ENCODE assay signal across 15 cellular contexts in genomic region chr20:25135031-25135430, GRCh38. TPM values are rescaled to one million over a fixed set of nuclear protein-coding genes. Genes with fewer than 3 reads are reported as not detected.
DNase-seq lines count a peak whose midpoint lies in the region; ATAC-seq lines count a peak whose summit lies in the region.
"Had no signal": no experiment of that assay in that cellular context is flagged by ENCODE, and none has a peak within 500 bp of the region (broad histone marks: within the 10 kb centered on the region; RNA-seq: fewer than 3 reads in every experiment).

No MANE protein-coding gene starts in this region.

- ATAC-seq in GM19328 (IDR thresholded peaks at IDR 0.05; ENCODE audit: unreplicated experiment) = no peak
- no peak for ATAC-seq in HG02610 (IDR thresholded peaks at IDR 0.05; ENCODE audit: unreplicated experiment)

- no peak overlapping the region for H3K9ac ChIP-seq in neuronal stem cell (ENCODE audit: low read depth, low read length, poor library complexity)

- peaks cover 0 to 17% (median 0%) of the 10 kb centered on the region in 3 experiments for H3K27me3 ChIP-seq in neuronal stem cell (ENCODE audit: control insufficient read depth in 3 of 3, insufficient read depth in 3 of 3, low read depth in 1 of 3, low read length in 3 of 3)
- peaks cover 8% of the 10 kb centered on the region for H3K27me3 ChIP-seq in HAP-1 (ENCODE audit: low read depth)

- WGBS in neuronal stem cell (ENCODE audit: extremely low coverage in 2 of 2, insufficient read length in 2 of 2, insufficient replicate concordance in 1 of 2), 2 donors = no CpG with 5 or more reads among the region's 7 CpGs

- H3K79me1 ChIP-seq in neuronal stem cell (ENCODE audit: low read depth, low read length) = no peaks in the 10 kb centered on the region

- no peak overlapping the region for H2BK12ac ChIP-seq in neuronal stem cell (ENCODE audit: low read length)

- no peak overlapping the region for H3K14ac ChIP-seq in neuronal stem cell (ENCODE audit: low read length)

- H3K4me3 ChIP-seq in neuronal stem cell (ENCODE audit: low read length in 2 of 2) = no peak overlapping the region
- no peak overlapping the region for H3K4me3 ChIP-seq in HAP-1

- no peak overlapping the region for H2AK5ac ChIP-seq in neuronal stem cell (ENCODE audit: low read depth, low read length)

- H4K91ac ChIP-seq in neuronal stem cell (ENCODE audit: low read depth, low read length, poor library complexity) = no peak overlapping the region

- peak overlapping the region; percentile 39 for H2BK15ac ChIP-seq in neuronal stem cell (ENCODE audit: low read length)

- H3K18ac ChIP-seq in neuronal stem cell (ENCODE audit: low read length) = peak overlapping the region; percentile 61

- no peak overlapping the region for H2AFZ ChIP-seq in neuronal stem cell (ENCODE audit: low read length)

- no peak overlapping the region for H3K23ac ChIP-seq in neuronal stem cell (ENCODE audit: low read depth, low read length, poor library complexity)

- no peaks in the 10 kb centered on the region for H3K36me3 ChIP-seq in neuronal stem cell (replicated peaks in 1 of 2; ENCODE audit: control insufficient read depth in 2 of 2, insufficient read depth in 2 of 2, low read length in 2 of 2)
- no peaks in the 10 kb centered on the region for H3K36me3 ChIP-seq in HAP-1 (replicated peaks)

- H2BK120ac ChIP-seq in neuronal stem cell (ENCODE audit: low read depth, low read length) = no peak overlapping the region

- H3K4ac ChIP-seq in neuronal stem cell (ENCODE audit: low read length) = no peak overlapping the region

- H3K9me3 ChIP-seq in neuronal stem cell (replicated peaks in 1 of 2; ENCODE audit: control insufficient read depth in 2 of 2, insufficient read depth in 1 of 2, low read depth in 1 of 2, low read length in 2 of 2) (no peaks in the 10 kb centered on the region), HAP-1 (no peaks in the 10 kb centered on the region)
- H3K9me3 ChIP-seq: Caco-2 had no signal

- no peak overlapping the region for H3K4me2 ChIP-seq in neuronal stem cell (ENCODE audit: insufficient read depth, low read length, poor library complexity, severe bottlenecking)

- H3K4me1 ChIP-seq in neuronal stem cell (ENCODE audit: control insufficient read depth in 2 of 2, insufficient read depth in 1 of 2, low read depth in 1 of 2, low read length in 2 of 2) = peaks cover 0 to 2% of the 10 kb centered on the region in 2 donors
- no peaks in the 10 kb centered on the region for H3K4me1 ChIP-seq in HAP-1

- no peak overlapping the region for H2BK5ac ChIP-seq in neuronal stem cell (ENCODE audit: low read length)

- no peak overlapping the region for H4K8ac ChIP-seq in neuronal stem cell (ENCODE audit: low read depth, low read length)

- in situ Hi-C loops in HAP-1 (cut with MboI; ENCODE audit: low sequenced_read_pairs) = no loop called here

- DNase-seq in DMS79 (lab: John Stamatoyannopoulos, UW) (peak; percentile 82), NCI-H187 (lab: John Stamatoyannopoulos, UW) (peak; percentile 20 to 21), NCI-H510A treated with DMSO at 0.1 percent for 48 hours (lab: John Stamatoyannopoulos, UW) (peak; percentile 96), neuronal stem cell (ENCODE audit: low spot score) (no peak), HAP-1 (ENCODE audit: low spot score in 2 of 2) (no peak)
- DNase-seq: Caco-2, DMS153, H9, KBM-7, NCI-H146, NCI-H2227 treated with DMSO at 0.1 percent for 48 hours, NCI-H69 had no signal

- H3K27ac ChIP-seq in neuronal stem cell (replicated peaks; ENCODE audit: low read length) = no peak overlapping the region
- H3K27ac ChIP-seq: RWPE1 had no signal

RNA-seq across cellular contexts. Expression of gene VSX1, which starts 53.1 kb away (rescaled TPM):
- 0.73 TPM for polyA plus RNA-seq in neuronal stem cell (2013, experiment 1 of 2)
- polyA plus RNA-seq in neuronal stem cell (2013, experiment 2 of 2) = 0.78 TPM

Comparison
In these comparisons a context has a peak if more than half of its experiments do, and no peak if none do; other contexts are left out.
1. DNase-seq: peak in DMS79 (single experiment), NCI-H187 (2 of 2) and NCI-H510A treated with DMSO at 0.1 percent for 48 hours (single experiment); none in neuronal stem cell (single experiment) and HAP-1 (0 of 2).